ENCODE assay signal across 8 cellular contexts in genomic region chr16:70746040-70746707, GRCh38. TPM values are rescaled to one million over a fixed set of nuclear protein-coding genes. Genes with fewer than 3 reads are reported as not detected.
A peak's percentile ranks its signal among the peaks of the same experiment; 100 is the strongest.
DNase-seq lines count a peak whose midpoint lies in the region; ATAC-seq and TF ChIP-seq lines count a peak whose summit lies in the region.

No MANE protein-coding gene starts in this region.

- H3K27ac Mint-ChIP-seq in activated naive CD4-positive, alpha-beta T cell treated with anti-CD3 and anti-CD28 coated beads, Interleukin-2, amount 10 ng/mL, durations not matched to agents 7 days and 5 days = peak overlapping the region; percentile 98

- peak overlapping the region; percentile 45 for H3K4me3 Mint-ChIP-seq in activated naive CD4-positive, alpha-beta T cell treated with anti-CD3 and anti-CD28 coated beads, Interleukin-2, amount 10 ng/mL, durations not matched to agents 7 days and 5 days

- H3K4me1 ChIP-seq in gastrocnemius medialis = peaks cover 57 to 65% of the 10 kb centered on the region in 2 donors

- DNase-seq in activated naive CD4-positive, alpha-beta T cell treated with anti-CD3 and anti-CD28 coated beads, Interleukin-2, amount 10 ng/mL, durations not matched to agents 7 days and 5 days = no peak
- DNase-seq in activated naive CD4-positive, alpha-beta T cell treated with anti-CD3 and anti-CD28 coated beads, Interleukin-2, amount 50 U/mL, for 16 hours = no peak
- DNase-seq in fibroblast of the aortic adventitia (ENCODE audit: low read depth) = peak; percentile 92
- peak in 1 of 2 donors; percentile 65 for DNase-seq in gastrocnemius medialis
- DNase-seq in HEK293T (ENCODE audit: extremely low spot score) = no peak
- no peak for DNase-seq in putamen (ENCODE audit: low spot score)

- H3K27me3 ChIP-seq in gastrocnemius medialis = no peaks in the 10 kb centered on the region

- TF ChIP-seq CTCF in VCaP (conservative IDR thresholded peaks at IDR 0.05) (no peak), fibroblast of the aortic adventitia (IDR thresholded peaks at IDR 0.05; ENCODE audit: insufficient read depth, low read length) (no peak), gastrocnemius medialis (IDR thresholded peaks at IDR 0.05 in 4 of 5, conservative IDR thresholded peaks at IDR 0.05 in 1 of 5) (no peak)

- TF ChIP-seq POLR2A in gastrocnemius medialis (IDR thresholded peaks at IDR 0.05) = no peak

- no peaks in the 10 kb centered on the region for H3K27me3 Mint-ChIP-seq in activated naive CD4-positive, alpha-beta T cell treated with anti-CD3 and anti-CD28 coated beads, Interleukin-2, amount 10 ng/mL, durations not matched to agents 7 days and 5 days

- H3K36me3 ChIP-seq in gastrocnemius medialis = no peaks in the 10 kb centered on the region

- intact Hi-C loops in gastrocnemius medialis (cut with DNase I; ENCODE audit: low total_unique reads) = no loop called here

- no peak overlapping the region for H3K4me3 ChIP-seq in fibroblast of the aortic adventitia (ENCODE audit: low read depth, low read length)
- no peak overlapping the region for H3K4me3 ChIP-seq in gastrocnemius medialis

- H3K9me3 ChIP-seq in gastrocnemius medialis = no peaks in the 10 kb centered on the region

- peaks cover 6% of the 10 kb centered on the region for H3K9me3 Mint-ChIP-seq in activated naive CD4-positive, alpha-beta T cell treated with anti-CD3 and anti-CD28 coated beads, Interleukin-2, amount 10 ng/mL, durations not matched to agents 7 days and 5 days

- ATAC-seq in gastrocnemius medialis (peak; percentile 4 to 5), GM19035 (IDR thresholded peaks at IDR 0.05; ENCODE audit: unreplicated experiment) (no peak)

- CTCF ChIA-PET in activated naive CD4-positive, alpha-beta T cell treated with anti-CD3 and anti-CD28 coated beads, Interleukin-2, amount 10 ng/mL, durations not matched to agents 7 days and 5 days (lab: Charles Lee) = interaction anchor here (1.4 to 2.1 kb wide), 2 partner anchors 9 to 25 kb away, joined by 5 to 11 read pairs; no protein-coding TSS in a partner anchor
- CTCF ChIA-PET in HEK293T (lab: Yijun Ruan, JAX) = no interaction called here

- in situ Hi-C loops in gastrocnemius medialis (cut with MboI; ENCODE audit: low sequenced_read_pairs in 4 of 4) = no loop called here

- peaks cover 55% of the 10 kb centered on the region for H3K36me3 Mint-ChIP-seq in activated naive CD4-positive, alpha-beta T cell treated with anti-CD3 and anti-CD28 coated beads, Interleukin-2, amount 10 ng/mL, durations not matched to agents 7 days and 5 days

- H3K4me1 Mint-ChIP-seq in activated naive CD4-positive, alpha-beta T cell treated with anti-CD3 and anti-CD28 coated beads, Interleukin-2, amount 10 ng/mL, durations not matched to agents 7 days and 5 days = peaks cover 90% of the 10 kb centered on the region

- POLR2A ChIA-PET in HEK293T (lab: Yijun Ruan, JAX) = no interaction called here

- H3K27ac ChIP-seq in VCaP (peak overlapping the region; percentile 22), gastrocnemius medialis (peak overlapping the region; percentile 67 to 88 (median 73))

TF ChIP-seq in HEK293T, 16 proteins besides CTCF, POLR2A, EP300 and RAD21:
- TF ChIP-seq LEF1 (IDR thresholded peaks at IDR 0.05; ENCODE audit: borderline replicate concordance) = no peak

RNA-seq across cellular contexts. Expression of gene VAC14, which starts 54.8 kb away (rescaled TPM):
- total RNA-seq in fibroblast of the aortic adventitia (ENCODE audit: low replicate concordance) = 29.7 and 30.8 TPM in 2 replicates
- total RNA-seq in gastrocnemius medialis = 10 to 100 TPM; 19.8 to 30.9 (median 27.0) TPM
